ENCODE assay signal across 3 cellular contexts in genomic region chrX:71509289-71509688, GRCh38.
TF ChIP-seq lines count a peak whose summit lies in the region.

No MANE protein-coding gene starts in this region.

TF ChIP-seq in HepG2, 621 proteins besides CTCF, POLR2A, EP300 and RAD21:
- TF ChIP-seq RFX5 (IDR thresholded peaks at IDR 0.05; ENCODE audit: low read depth, low read length) (no peak), MAFF (IDR thresholded peaks at IDR 0.05; ENCODE audit: low read depth, low read length) (peak; percentile 77), KDM1A (CRISPR knock-in tag; IDR thresholded peaks at IDR 0.05) (no peak), ZFP91 (CRISPR knock-in tag; IDR thresholded peaks at IDR 0.05; ENCODE audit: borderline replicate concordance) (no peak), HDAC1 (CRISPR knock-in tag; IDR thresholded peaks at IDR 0.05) (no peak), ADNP (CRISPR knock-in tag; IDR thresholded peaks at IDR 0.05) (no peak), ZNF580 (CRISPR knock-in tag; IDR thresholded peaks at IDR 0.05; ENCODE audit: borderline replicate concordance, low read depth) (no peak), MAFK (conservative IDR thresholded peaks at IDR 0.05 in 1 of 2, IDR thresholded peaks at IDR 0.05 in 1 of 2; ENCODE audit: low read length in 2 of 2) (peak; percentile 71 to 82), ZNF256 (CRISPR knock-in tag; conservative IDR thresholded peaks at IDR 0.05) (no peak)

TF ChIP-seq in K562, 482 proteins besides CTCF, POLR2A, EP300 and RAD21 (continues in another document):
- TF ChIP-seq ATF6 (CRISPR knock-in tag; IDR thresholded peaks at IDR 0.05): no peak
- TF ChIP-seq ZNF347 (CRISPR knock-in tag; IDR thresholded peaks at IDR 0.05; ENCODE audit: low read depth): no peak
- no peak for TF ChIP-seq ETV6 (IDR thresholded peaks at IDR 0.05; ENCODE audit: borderline replicate concordance in 1 of 2, low read depth in 2 of 2, low read length in 1 of 2)
- TF ChIP-seq ETV6 (CRISPR knock-in tag; IDR thresholded peaks at IDR 0.05; ENCODE audit: borderline replicate concordance): no peak
- peak; percentile 90 for TF ChIP-seq ZNF316 (IDR thresholded peaks at IDR 0.05)
- TF ChIP-seq ZNF280B (CRISPR knock-in tag; IDR thresholded peaks at IDR 0.05): no peak
- no peak for TF ChIP-seq CXXC5 (CRISPR knock-in tag; IDR thresholded peaks at IDR 0.05)
- TF ChIP-seq FOXA3 (CRISPR knock-in tag; conservative IDR thresholded peaks at IDR 0.05 in 1 of 2, IDR thresholded peaks at IDR 0.05 in 1 of 2): no peak
- no peak for TF ChIP-seq ESRRA (IDR thresholded peaks at IDR 0.05; ENCODE audit: borderline replicate concordance, low read depth)
- TF ChIP-seq HEY1 (CRISPR knock-in tag; IDR thresholded peaks at IDR 0.05; ENCODE audit: borderline replicate concordance): no peak
- no peak for TF ChIP-seq MCM5 (IDR thresholded peaks at IDR 0.05; ENCODE audit: low read depth)
- no peak for TF ChIP-seq ZNF785 (CRISPR knock-in tag; IDR thresholded peaks at IDR 0.05)
- TF ChIP-seq CSDE1 (IDR thresholded peaks at IDR 0.05): no peak
- no peak for TF ChIP-seq HDAC6 (IDR thresholded peaks at IDR 0.05; ENCODE audit: low read depth, low read length)
- no peak for TF ChIP-seq ZNF77 (CRISPR knock-in tag; IDR thresholded peaks at IDR 0.05)
- no peak for TF ChIP-seq CEBPG (CRISPR knock-in tag; IDR thresholded peaks at IDR 0.05)
- TF ChIP-seq CEBPG (tag; conservative IDR thresholded peaks at IDR 0.05 in 1 of 2, IDR thresholded peaks at IDR 0.05 in 1 of 2): no peak
- peak; percentile 81 for TF ChIP-seq C11orf30 (IDR thresholded peaks at IDR 0.05; ENCODE audit: low read depth)
- TF ChIP-seq SRSF7 (optimal IDR thresholded peaks at IDR 0.05; ENCODE audit: low read depth, low read length): no peak
- TF ChIP-seq ZNF583 (CRISPR knock-in tag; IDR thresholded peaks at IDR 0.05): no peak
- TF ChIP-seq NR4A1 (CRISPR knock-in tag; IDR thresholded peaks at IDR 0.05): no peak
- TF ChIP-seq NR4A1 (tag; IDR thresholded peaks at IDR 0.05): no peak
- no peak for TF ChIP-seq ZEB2 (IDR thresholded peaks at IDR 0.05)
- no peak for TF ChIP-seq PCBP1 (IDR thresholded peaks at IDR 0.05; ENCODE audit: low read depth, low read length, poor library complexity, severe bottlenecking)
- no peak for TF ChIP-seq MBD2 (IDR thresholded peaks at IDR 0.05; ENCODE audit: borderline replicate concordance, low read depth)
- no peak for TF ChIP-seq SNIP1 (IDR thresholded peaks at IDR 0.05; ENCODE audit: low read depth)
- TF ChIP-seq ETS2 (tag; IDR thresholded peaks at IDR 0.05; ENCODE audit: borderline replicate concordance, poor library complexity, severe bottlenecking): no peak
- no peak for TF ChIP-seq U2AF1 (optimal IDR thresholded peaks at IDR 0.05; ENCODE audit: low read depth, low read length)
- TF ChIP-seq CBX5 (IDR thresholded peaks at IDR 0.05; ENCODE audit: borderline replicate concordance, low read depth): no peak
- no peak for TF ChIP-seq ZFP1 (CRISPR knock-in tag; IDR thresholded peaks at IDR 0.05)
- no peak for TF ChIP-seq SREBF1 (IDR thresholded peaks at IDR 0.05; ENCODE audit: borderline replicate concordance, low read depth, low read length)
- no peak for TF ChIP-seq SUPT5H (IDR thresholded peaks at IDR 0.05)
- no peak for TF ChIP-seq NFIC (IDR thresholded peaks at IDR 0.05)
- no peak for TF ChIP-seq E2F3 (CRISPR knock-in tag; IDR thresholded peaks at IDR 0.05)
- TF ChIP-seq ZBTB7A (IDR thresholded peaks at IDR 0.05; ENCODE audit: borderline replicate concordance, control insufficient read depth, low read depth, low read length): no peak
- peak; percentile 78 for TF ChIP-seq MAFK (IDR thresholded peaks at IDR 0.05; ENCODE audit: low read length)
- peak; percentile 74 for TF ChIP-seq MAFG (tag; conservative IDR thresholded peaks at IDR 0.05)
- TF ChIP-seq ZNF232 (CRISPR knock-in tag; IDR thresholded peaks at IDR 0.05): no peak
- no peak for TF ChIP-seq TFE3 (CRISPR knock-in tag; IDR thresholded peaks at IDR 0.05)
- TF ChIP-seq SIRT6 (IDR thresholded peaks at IDR 0.05; ENCODE audit: low read depth, low read length): no peak

TF ChIP-seq in endothelial cell of umbilical vein, 7 proteins besides CTCF, POLR2A, EP300 and RAD21:
- TF ChIP-seq FOS (IDR thresholded peaks at IDR 0.05; ENCODE audit: borderline replicate concordance, insufficient read depth, low read length) (no peak), JUN (IDR thresholded peaks at IDR 0.05; ENCODE audit: borderline replicate concordance, insufficient read depth, insufficient read length, low read depth) (no peak), GATA2 (IDR thresholded peaks at IDR 0.05; ENCODE audit: insufficient read depth, insufficient read length, low read depth, low read length) (no peak), MAX (IDR thresholded peaks at IDR 0.05; ENCODE audit: insufficient read depth, insufficient read length) (no peak), EZH2 (IDR thresholded peaks at IDR 0.05; ENCODE audit: borderline replicate concordance, low read depth, low read length, severe bottlenecking) (no peak), POLR2AphosphoS5 (IDR thresholded peaks at IDR 0.05; ENCODE audit: insufficient read depth, low read depth, low read length) (no peak), MYC (IDR thresholded peaks at IDR 0.05; ENCODE audit: low read depth, low read length) (no peak)
TF ChIP-seq in endothelial cell of umbilical vein: peak in this region for 0.
